1 cellular context compared by ENCODE assay signal in genomic region chr1:5972198-5972520, GRCh38.
TF ChIP-seq lines count a peak whose summit lies in the region.

No MANE protein-coding gene starts in this region.

TF ChIP-seq in WTC11, 78 proteins besides CTCF, POLR2A, EP300 and RAD21 (continued from another document):
- TF ChIP-seq, protein P1, sequence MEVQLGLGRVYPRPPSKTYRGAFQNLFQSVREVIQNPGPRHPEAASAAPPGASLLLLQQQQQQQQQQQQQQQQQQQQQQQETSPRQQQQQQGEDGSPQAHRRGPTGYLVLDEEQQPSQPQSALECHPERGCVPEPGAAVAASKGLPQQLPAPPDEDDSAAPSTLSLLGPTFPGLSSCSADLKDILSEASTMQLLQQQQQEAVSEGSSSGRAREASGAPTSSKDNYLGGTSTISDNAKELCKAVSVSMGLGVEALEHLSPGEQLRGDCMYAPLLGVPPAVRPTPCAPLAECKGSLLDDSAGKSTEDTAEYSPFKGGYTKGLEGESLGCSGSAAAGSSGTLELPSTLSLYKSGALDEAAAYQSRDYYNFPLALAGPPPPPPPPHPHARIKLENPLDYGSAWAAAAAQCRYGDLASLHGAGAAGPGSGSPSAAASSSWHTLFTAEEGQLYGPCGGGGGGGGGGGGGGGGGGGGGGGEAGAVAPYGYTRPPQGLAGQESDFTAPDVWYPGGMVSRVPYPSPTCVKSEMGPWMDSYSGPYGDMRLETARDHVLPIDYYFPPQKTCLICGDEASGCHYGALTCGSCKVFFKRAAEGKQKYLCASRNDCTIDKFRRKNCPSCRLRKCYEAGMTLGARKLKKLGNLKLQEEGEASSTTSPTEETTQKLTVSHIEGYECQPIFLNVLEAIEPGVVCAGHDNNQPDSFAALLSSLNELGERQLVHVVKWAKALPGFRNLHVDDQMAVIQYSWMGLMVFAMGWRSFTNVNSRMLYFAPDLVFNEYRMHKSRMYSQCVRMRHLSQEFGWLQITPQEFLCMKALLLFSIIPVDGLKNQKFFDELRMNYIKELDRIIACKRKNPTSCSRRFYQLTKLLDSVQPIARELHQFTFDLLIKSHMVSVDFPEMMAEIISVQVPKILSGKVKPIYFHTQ (CRISPR knock-in tag; IDR thresholded peaks at IDR 0.05), result no peak
- no peak for TF ChIP-seq SMAD3 (CRISPR knock-in tag; IDR thresholded peaks at IDR 0.05; ENCODE audit: borderline replicate concordance)
- no peak for TF ChIP-seq ATF2 (CRISPR knock-in tag; IDR thresholded peaks at IDR 0.05; ENCODE audit: borderline replicate concordance, low read depth)
- TF ChIP-seq, protein P2, sequence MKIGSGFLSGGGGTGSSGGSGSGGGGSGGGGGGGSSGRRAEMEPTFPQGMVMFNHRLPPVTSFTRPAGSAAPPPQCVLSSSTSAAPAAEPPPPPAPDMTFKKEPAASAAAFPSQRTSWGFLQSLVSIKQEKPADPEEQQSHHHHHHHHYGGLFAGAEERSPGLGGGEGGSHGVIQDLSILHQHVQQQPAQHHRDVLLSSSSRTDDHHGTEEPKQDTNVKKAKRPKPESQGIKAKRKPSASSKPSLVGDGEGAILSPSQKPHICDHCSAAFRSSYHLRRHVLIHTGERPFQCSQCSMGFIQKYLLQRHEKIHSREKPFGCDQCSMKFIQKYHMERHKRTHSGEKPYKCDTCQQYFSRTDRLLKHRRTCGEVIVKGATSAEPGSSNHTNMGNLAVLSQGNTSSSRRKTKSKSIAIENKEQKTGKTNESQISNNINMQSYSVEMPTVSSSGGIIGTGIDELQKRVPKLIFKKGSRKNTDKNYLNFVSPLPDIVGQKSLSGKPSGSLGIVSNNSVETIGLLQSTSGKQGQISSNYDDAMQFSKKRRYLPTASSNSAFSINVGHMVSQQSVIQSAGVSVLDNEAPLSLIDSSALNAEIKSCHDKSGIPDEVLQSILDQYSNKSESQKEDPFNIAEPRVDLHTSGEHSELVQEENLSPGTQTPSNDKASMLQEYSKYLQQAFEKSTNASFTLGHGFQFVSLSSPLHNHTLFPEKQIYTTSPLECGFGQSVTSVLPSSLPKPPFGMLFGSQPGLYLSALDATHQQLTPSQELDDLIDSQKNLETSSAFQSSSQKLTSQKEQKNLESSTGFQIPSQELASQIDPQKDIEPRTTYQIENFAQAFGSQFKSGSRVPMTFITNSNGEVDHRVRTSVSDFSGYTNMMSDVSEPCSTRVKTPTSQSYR (CRISPR knock-in tag; IDR thresholded peaks at IDR 0.05), result no peak
- no peak for TF ChIP-seq SP1 (CRISPR knock-in tag; conservative IDR thresholded peaks at IDR 0.05)
- TF ChIP-seq NR3C1 (CRISPR knock-in tag; conservative IDR thresholded peaks at IDR 0.05; ENCODE audit: low read depth), result no peak
